7 cellular contexts compared by ENCODE assay signal in the genomic region with DNA sequence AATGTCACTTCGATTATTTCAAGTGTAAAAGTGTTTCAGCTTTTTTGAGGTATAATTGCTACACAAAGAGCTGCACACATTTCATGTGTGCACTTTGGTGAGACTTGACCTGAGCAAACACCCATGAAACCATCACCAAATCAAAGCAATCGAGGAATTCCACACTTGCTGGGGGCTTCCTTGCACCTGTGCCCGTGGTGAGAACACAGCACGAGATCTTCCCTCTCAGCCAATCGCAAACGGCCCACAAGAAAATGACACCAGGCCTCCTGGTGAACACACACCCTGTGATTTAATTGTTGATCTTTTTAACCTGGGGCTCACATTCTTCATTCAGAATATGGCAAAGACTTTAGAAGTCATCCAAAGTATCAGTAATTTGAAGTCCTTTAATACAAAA. TPM values are rescaled to one million over a fixed set of nuclear protein-coding genes. Genes with fewer than 3 reads are reported as not detected.
A peak's percentile ranks its signal among the peaks of the same experiment; 100 is the strongest.
DNase-seq lines count a peak whose midpoint lies in the region; ATAC-seq and TF ChIP-seq lines count a peak whose summit lies in the region.
"Not testable (repeated sequence)": the region's sequence is repeated elsewhere in the genome, so short reads cannot be mapped to it uniquely, and the experiment has no call there.

No MANE protein-coding gene starts in this region.

- ATAC-seq in CD4-positive, alpha-beta T cell (ENCODE audit: poor library complexity), result not testable (repeated sequence)
- ATAC-seq in activated naive CD8-positive, alpha-beta T cell treated with anti-CD3 and anti-CD28 coated beads, Interleukin-2, amount 50 U/mL, for 24 hours, result peak; percentile 11
- peak; percentile 38 for ATAC-seq in left colon

- CTCF ChIA-PET in CD4-positive, alpha-beta T cell (lab: Charles Lee), result not testable (repeated sequence)

- peaks cover 11% of the 10 kb centered on the region for H3K36me3 Mint-ChIP-seq in CD4-positive, alpha-beta T cell (ENCODE audit: low read depth)
- not testable (repeated sequence) for H3K36me3 Mint-ChIP-seq in T-helper 1 cell treated with Interleukin-12 subunit alpha and Interleukin-12 subunit beta and Interleukin-4 antibody, amounts not matched to agents 30 μg/mL and 1 μg/mL, for 36 hours (ENCODE audit: low read depth); progenitor cell of endocrine pancreas (ENCODE audit: insufficient read depth)
- H3K36me3 Mint-ChIP-seq in activated T-cell treated with anti-CD3 and anti-CD28 coated beads, Interleukin-2, amount 50 U/mL, for 24 hours (ENCODE audit: low read depth), result peaks cover 30% of the 10 kb centered on the region
- peaks cover 13% of the 10 kb centered on the region for H3K36me3 Mint-ChIP-seq in activated naive CD8-positive, alpha-beta T cell treated with anti-CD3 and anti-CD28 coated beads, Interleukin-2, amount 50 U/mL, for 24 hours (ENCODE audit: low read depth)

- H3K27ac Mint-ChIP-seq in CD4-positive, alpha-beta T cell, result peak overlapping the region; percentile 67
- H3K27ac Mint-ChIP-seq in T-helper 1 cell treated with Interleukin-12 subunit alpha and Interleukin-12 subunit beta and Interleukin-4 antibody, amounts not matched to agents 30 μg/mL and 1 μg/mL, for 36 hours, result not testable (repeated sequence)
- H3K27ac Mint-ChIP-seq in activated T-cell treated with anti-CD3 and anti-CD28 coated beads, Interleukin-2, amount 50 U/mL, for 24 hours, result peak overlapping the region; percentile 67
- peak overlapping the region; percentile 68 for H3K27ac Mint-ChIP-seq in activated naive CD8-positive, alpha-beta T cell treated with anti-CD3 and anti-CD28 coated beads, Interleukin-2, amount 50 U/mL, for 24 hours
- H3K27ac Mint-ChIP-seq in progenitor cell of endocrine pancreas, result peak overlapping the region; percentile 45

- intact Hi-C loops in CD4-positive, alpha-beta T cell (cut with DNase I, micrococcal nuclease); left colon (cut with DNase I, micrococcal nuclease): not testable (repeated sequence)

- TF ChIP-seq EP300 in Ishikawa (IDR thresholded peaks at IDR 0.05; ENCODE audit: borderline replicate concordance), result not testable (repeated sequence)

- not testable (repeated sequence) for TF ChIP-seq CTCF in CD4-positive, alpha-beta T cell (IDR thresholded peaks at IDR 0.05); progenitor cell of endocrine pancreas (IDR thresholded peaks at IDR 0.05; ENCODE audit: unreplicated experiment)

- not testable (repeated sequence) for H3K27me3 ChIP-seq in CD4-positive, alpha-beta T cell (ENCODE audit: control insufficient read depth, insufficient read depth, low read length)

- H3K4me1 Mint-ChIP-seq in CD4-positive, alpha-beta T cell (ENCODE audit: low read depth), result peaks cover 40% of the 10 kb centered on the region
- peaks cover 22% of the 10 kb centered on the region for H3K4me1 Mint-ChIP-seq in T-helper 1 cell treated with Interleukin-12 subunit alpha and Interleukin-12 subunit beta and Interleukin-4 antibody, amounts not matched to agents 30 μg/mL and 1 μg/mL, for 36 hours (ENCODE audit: low read depth)
- H3K4me1 Mint-ChIP-seq in activated T-cell treated with anti-CD3 and anti-CD28 coated beads, Interleukin-2, amount 50 U/mL, for 24 hours (ENCODE audit: low read depth), result peaks cover 40% of the 10 kb centered on the region
- peaks cover 32% of the 10 kb centered on the region for H3K4me1 Mint-ChIP-seq in activated naive CD8-positive, alpha-beta T cell treated with anti-CD3 and anti-CD28 coated beads, Interleukin-2, amount 50 U/mL, for 24 hours
- H3K4me1 Mint-ChIP-seq in progenitor cell of endocrine pancreas (ENCODE audit: low read depth), result peaks cover 14% of the 10 kb centered on the region

- H3K4me3 Mint-ChIP-seq in CD4-positive, alpha-beta T cell; activated T-cell treated with anti-CD3 and anti-CD28 coated beads, Interleukin-2, amount 50 U/mL, for 24 hours; activated naive CD8-positive, alpha-beta T cell treated with anti-CD3 and anti-CD28 coated beads, Interleukin-2, amount 50 U/mL, for 24 hours; progenitor cell of endocrine pancreas (ENCODE audit: low read depth): not testable (repeated sequence)
- peak overlapping the region; percentile 4 for H3K4me3 Mint-ChIP-seq in T-helper 1 cell treated with Interleukin-12 subunit alpha and Interleukin-12 subunit beta and Interleukin-4 antibody, amounts not matched to agents 30 μg/mL and 1 μg/mL, for 36 hours

- H3K9me3 Mint-ChIP-seq in CD4-positive, alpha-beta T cell; T-helper 1 cell treated with Interleukin-12 subunit alpha and Interleukin-12 subunit beta and Interleukin-4 antibody, amounts not matched to agents 30 μg/mL and 1 μg/mL, for 36 hours; activated T-cell treated with anti-CD3 and anti-CD28 coated beads, Interleukin-2, amount 50 U/mL, for 24 hours; activated naive CD8-positive, alpha-beta T cell treated with anti-CD3 and anti-CD28 coated beads, Interleukin-2, amount 50 U/mL, for 24 hours; progenitor cell of endocrine pancreas (ENCODE audit: low read depth): not testable (repeated sequence)

- H3K9me3 ChIP-seq in CD4-positive, alpha-beta T cell (ENCODE audit: control insufficient read depth, low read length), result not testable (repeated sequence)

- TF ChIP-seq RAD21 in Ishikawa (IDR thresholded peaks at IDR 0.05; ENCODE audit: low read depth), result not testable (repeated sequence)

- POLR2A ChIA-PET in CD4-positive, alpha-beta T cell (lab: Charles Lee), result not testable (repeated sequence)

- not testable (repeated sequence) for DNase-seq in CD4-positive, alpha-beta T cell; activated T-cell treated with anti-CD3 and anti-CD28 coated beads, Interleukin-2, amount 50 U/mL, for 24 hours; activated naive CD8-positive, alpha-beta T cell treated with anti-CD3 and anti-CD28 coated beads, Interleukin-2, amount 50 U/mL, for 24 hours; left colon; progenitor cell of endocrine pancreas (ENCODE audit: low spot score, unreplicated experiment)

- H3K27ac ChIP-seq in CD4-positive, alpha-beta T cell (ENCODE audit: low read depth, low read length), result not testable (repeated sequence)

- not testable (repeated sequence) for H3K27me3 Mint-ChIP-seq in CD4-positive, alpha-beta T cell; T-helper 1 cell treated with Interleukin-12 subunit alpha and Interleukin-12 subunit beta and Interleukin-4 antibody, amounts not matched to agents 30 μg/mL and 1 μg/mL, for 36 hours (ENCODE audit: low read depth); activated T-cell treated with anti-CD3 and anti-CD28 coated beads, Interleukin-2, amount 50 U/mL, for 24 hours; activated naive CD8-positive, alpha-beta T cell treated with anti-CD3 and anti-CD28 coated beads, Interleukin-2, amount 50 U/mL, for 24 hours; progenitor cell of endocrine pancreas

TF ChIP-seq in Ishikawa, 13 proteins besides CTCF, POLR2A, EP300 and RAD21:
- TF ChIP-seq TCF12 (IDR thresholded peaks at IDR 0.05; ENCODE audit: low read depth) (peak; percentile 70; the same call in 1 of the 2 replicates), TEAD4 (IDR thresholded peaks at IDR 0.05) (0 out of 2 replicates have a peak, but pooled peaks have one; percentile 23)

RNA-seq across cellular contexts. Expression of a gene that starts 24.1 kb away (rescaled TPM):
- under 1 TPM; 0.45 to 0.63 TPM for total RNA-seq in CD4-positive, alpha-beta T cell
- total RNA-seq in left colon (1 to 10 TPM; 1.6 to 3.3 TPM), progenitor cell of endocrine pancreas (0.69 and 1.3 TPM in 2 replicates)

RNA-seq across cellular contexts. Expression of a gene that starts 26.0 kb away (rescaled TPM):
- 10 to 100 TPM; 36.9 to 38.1 TPM for total RNA-seq in CD4-positive, alpha-beta T cell
- total RNA-seq in left colon, result 100 to 1,000 TPM in 1 of 2 donors, 10 to 100 TPM in 1; 95.2 to 118 TPM
- 79.2 and 87.2 TPM in 2 replicates for total RNA-seq in progenitor cell of endocrine pancreas
